ENCODE assay signal across 14 cellular contexts in genomic region chr4:100162027-100162685, GRCh38. TPM values are rescaled to one million over a fixed set of nuclear protein-coding genes. Genes with fewer than 3 reads are reported as not detected.
DNase-seq lines count a peak whose midpoint lies in the region; ATAC-seq, FAIRE-seq and TF ChIP-seq lines count a peak whose summit lies in the region.
"Had no signal": no experiment of that assay in that cellular context is flagged by ENCODE, and none has a peak within 500 bp of the region (broad histone marks: within the 10 kb centered on the region; RNA-seq: fewer than 3 reads in every experiment).

No MANE protein-coding gene starts in this region.

- H3K9me3 ChIP-seq in DOHH2 (ENCODE audit: control insufficient read depth, insufficient read depth, low read length) (peaks cover 16% of the 10 kb centered on the region; the same call in 1 of the 2 replicates), BE2C (no peaks in the 10 kb centered on the region)
- H3K9me3 ChIP-seq: thyroid gland had no signal

- peaks cover 20% of the 10 kb centered on the region for H3K4me1 Mint-ChIP-seq in activated T-helper 2 cell treated with anti-CD3 and anti-CD28 coated beads, Interferon-gamma antibody, Interleukin-2, Interleukin-4, amounts not matched to agents 10 μg/mL and 5 μg/mL and 100 μg/mL, durations not matched to agents 14 hours and 24 hours and 36 hours (ENCODE audit: low read depth)
- H3K4me1 Mint-ChIP-seq: CD4-positive, CD25-positive, alpha-beta regulatory T cell had no signal

- H3K4me3 Mint-ChIP-seq in activated T-helper 2 cell treated with anti-CD3 and anti-CD28 coated beads, Interferon-gamma antibody, Interleukin-2, Interleukin-4, amounts not matched to agents 10 μg/mL and 5 μg/mL and 100 μg/mL, durations not matched to agents 14 hours and 24 hours and 36 hours (ENCODE audit: low read depth) = no peak overlapping the region
- H3K4me3 Mint-ChIP-seq: CD4-positive, CD25-positive, alpha-beta regulatory T cell; neural crest cell had no signal

- H3K27ac Mint-ChIP-seq in activated T-helper 2 cell treated with anti-CD3 and anti-CD28 coated beads, Interferon-gamma antibody, Interleukin-2, Interleukin-4, amounts not matched to agents 10 μg/mL and 5 μg/mL and 100 μg/mL, durations not matched to agents 14 hours and 24 hours and 36 hours = no peak overlapping the region
- H3K27ac Mint-ChIP-seq: CD4-positive, CD25-positive, alpha-beta regulatory T cell had no signal

- intact Hi-C loops in activated T-helper 2 cell treated with anti-CD3 and anti-CD28 coated beads, Interferon-gamma antibody, Interleukin-2, Interleukin-4, amounts not matched to agents 10 μg/mL and 5 μg/mL and 100 μg/mL, durations not matched to agents 14 hours and 24 hours and 36 hours (cut with micrococcal nuclease) = no loop called here

- TF ChIP-seq CTCF in DOHH2 (IDR thresholded peaks at IDR 0.05; ENCODE audit: low read depth, low read length, poor library complexity, severe bottlenecking) = no peak
- TF ChIP-seq CTCF in foreskin keratinocyte (conservative IDR thresholded peaks at IDR 0.05) = no peak
- no peak for TF ChIP-seq CTCF in BE2C (IDR thresholded peaks at IDR 0.05; ENCODE audit: low read depth, low read length)

- H3K4me3 ChIP-seq in DOHH2 (ENCODE audit: low read length) (no peak overlapping the region), BE2C (ENCODE audit: low read depth, low read length) (no peak overlapping the region)
- H3K4me3 ChIP-seq: thyroid gland had no signal

- peaks cover 30% of the 10 kb centered on the region for H3K9me3 Mint-ChIP-seq in activated T-helper 2 cell treated with anti-CD3 and anti-CD28 coated beads, Interferon-gamma antibody, Interleukin-2, Interleukin-4, amounts not matched to agents 10 μg/mL and 5 μg/mL and 100 μg/mL, durations not matched to agents 14 hours and 24 hours and 36 hours

- H3K9me2 ChIP-seq in DOHH2 (replicated peaks; ENCODE audit: control insufficient read depth, low read length) = no peaks in the 10 kb centered on the region

- no peaks in the 10 kb centered on the region for H3K27me3 Mint-ChIP-seq in activated T-helper 2 cell treated with anti-CD3 and anti-CD28 coated beads, Interferon-gamma antibody, Interleukin-2, Interleukin-4, amounts not matched to agents 10 μg/mL and 5 μg/mL and 100 μg/mL, durations not matched to agents 14 hours and 24 hours and 36 hours (ENCODE audit: low read depth)
- H3K27me3 Mint-ChIP-seq: CD4-positive, CD25-positive, alpha-beta regulatory T cell had no signal

- H3K4me1 ChIP-seq in DOHH2 (ENCODE audit: control insufficient read depth, low read length) = peaks cover 44% of the 10 kb centered on the region
- no peaks in the 10 kb centered on the region for H3K4me1 ChIP-seq in foreskin keratinocyte
- peaks cover 7% of the 10 kb centered on the region for H3K4me1 ChIP-seq in BE2C
- H3K4me1 ChIP-seq: thyroid gland had no signal

- H3F3A ChIP-seq in DOHH2 (ENCODE audit: control insufficient read depth, insufficient read depth) = no peaks in the 10 kb centered on the region

- ATAC-seq in HG02763 (IDR thresholded peaks at IDR 0.05; ENCODE audit: unreplicated experiment) (peak; percentile 84), HG03571 (IDR thresholded peaks at IDR 0.05; ENCODE audit: unreplicated experiment) (peak; percentile 90), foreskin keratinocyte (no peak)

- H3K36me3 Mint-ChIP-seq in activated T-helper 2 cell treated with anti-CD3 and anti-CD28 coated beads, Interferon-gamma antibody, Interleukin-2, Interleukin-4, amounts not matched to agents 10 μg/mL and 5 μg/mL and 100 μg/mL, durations not matched to agents 14 hours and 24 hours and 36 hours (ENCODE audit: low read depth) = peaks cover 19% of the 10 kb centered on the region
- H3K36me3 Mint-ChIP-seq: CD4-positive, CD25-positive, alpha-beta regulatory T cell had no signal

- peak; percentile 84 for FAIRE-seq in GM19239 (lab: Jason Lieb, UNC)

- DNase-seq in GM19239 (ENCODE audit: insufficient read length, low spot score) (no peak), foreskin keratinocyte (no peak), BE2C (no peak), epidermal melanocyte (ENCODE audit: insufficient read length, low spot score) (no peak)
- no peak for DNase-seq in activated T-helper 2 cell treated with anti-CD3 and anti-CD28 coated beads, Interferon-gamma antibody, Interleukin-2, Interleukin-4, amounts not matched to agents 10 μg/mL and 5 μg/mL and 100 μg/mL, durations not matched to agents 14 hours and 24 hours and 36 hours (ENCODE audit: low spot score)
- DNase-seq: aorta; CD4-positive, CD25-positive, alpha-beta regulatory T cell; NCI-H345; stimulated activated CD4-positive, alpha-beta T cell treated with anti-CD3 and anti-CD28 coated beads, Interleukin-4, amount 100 ng/mL, for 4 hours; thyroid gland had no signal

- no peaks in the 10 kb centered on the region for H3K79me2 ChIP-seq in DOHH2 (ENCODE audit: control insufficient read depth, low read length)

- H3K4me2 ChIP-seq in DOHH2 (ENCODE audit: low read length) = peak overlapping the region; percentile 13; the same call in 1 of the 2 replicates

- H3K36me3 ChIP-seq in DOHH2 (ENCODE audit: control insufficient read depth, low read length) (no peaks in the 10 kb centered on the region), BE2C (no peaks in the 10 kb centered on the region)
- H3K36me3 ChIP-seq: thyroid gland had no signal

- H4K20me1 ChIP-seq in DOHH2 (ENCODE audit: control insufficient read depth, insufficient read depth, low read depth, low read length) = no peaks in the 10 kb centered on the region

- H3K27ac ChIP-seq in DOHH2 (ENCODE audit: low read depth, low read length) (no peak overlapping the region), foreskin keratinocyte (no peak overlapping the region)
- H3K27ac ChIP-seq: thyroid gland had no signal

- H3K27me3 ChIP-seq in DOHH2 (ENCODE audit: control insufficient read depth, low read length) = no peaks in the 10 kb centered on the region
- H3K27me3 ChIP-seq in foreskin keratinocyte = no peaks in the 10 kb centered on the region
- no peaks in the 10 kb centered on the region for H3K27me3 ChIP-seq in BE2C
- H3K27me3 ChIP-seq: thyroid gland had no signal

RNA-seq across cellular contexts. Expression of gene DDIT4L, which starts 28.1 kb away (rescaled TPM):
- 1.3 TPM in 2 replicates for total RNA-seq in foreskin keratinocyte
- polyA plus RNA-seq in foreskin keratinocyte = 0.64 and 0.91 TPM in 2 replicates
- polyA plus RNA-seq in BE2C (2012; ENCODE audit: insufficient read depth, insufficient read length, low read depth) = not detected
- 3.3 TPM in 2 replicates for total RNA-seq in activated T-helper 2 cell treated with anti-CD3 and anti-CD28 coated beads, Interferon-gamma antibody, Interleukin-2, Interleukin-4, amounts not matched to agents 10 μg/mL and 5 μg/mL and 100 μg/mL, durations not matched to agents 14 hours and 24 hours and 36 hours
- total RNA-seq: CD4-positive, CD25-positive, alpha-beta regulatory T cell had no signal
- polyA plus RNA-seq: CD4-positive, CD25-positive, alpha-beta regulatory T cell had no signal
